16 cellular contexts compared by ENCODE assay signal in the genomic region with DNA sequence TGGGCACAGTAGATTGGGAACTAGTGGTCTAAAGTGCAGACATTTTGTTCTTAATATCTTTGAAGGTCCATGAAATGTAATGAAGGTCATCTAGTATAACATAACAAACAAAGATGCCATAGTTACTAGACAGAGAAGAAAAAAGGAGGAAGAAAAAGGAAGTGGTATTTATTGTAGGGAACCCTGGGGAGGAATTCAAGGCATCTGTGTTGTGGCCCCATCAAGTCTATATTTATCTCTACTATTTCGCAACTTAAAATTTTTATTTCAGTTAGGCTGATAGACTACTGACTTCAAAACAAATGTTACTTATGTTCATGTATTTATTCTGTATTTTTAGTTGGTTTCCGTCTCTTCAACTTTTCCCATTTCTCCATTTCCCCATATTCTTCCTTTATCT. TPM values are rescaled to one million over a fixed set of nuclear protein-coding genes. Genes with fewer than 3 reads are reported as not detected.
DNase-seq lines count a peak whose midpoint lies in the region; ATAC-seq and TF ChIP-seq lines count a peak whose summit lies in the region.
"Had no signal": no experiment of that assay in that cellular context is flagged by ENCODE, and none has a peak within 500 bp of the region (broad histone marks: within the 10 kb centered on the region; RNA-seq: fewer than 3 reads in every experiment).

No MANE protein-coding gene starts in this region.

- no peaks in the 10 kb centered on the region for H3K9me3 Mint-ChIP-seq in activated naive CD4-positive, alpha-beta T cell treated with anti-CD3 and anti-CD28 coated beads, Interleukin-2, amount 50 U/mL, for 72 hours
- H3K9me3 Mint-ChIP-seq: activated naive CD8-positive, alpha-beta T cell treated with anti-CD3 and anti-CD28 coated beads for 36 hours; stimulated activated naive CD8-positive, alpha-beta T cell treated with anti-CD3 and anti-CD28 coated beads, Interleukin-15, Interleukin-2, amounts not matched to agents 100 ng/mL and 50 ng/mL, for 24 hours had no signal

- H3K9me3 ChIP-seq in left lung: no peaks in the 10 kb centered on the region
- H3K9me3 ChIP-seq: Peyer's patch had no signal

- no peak overlapping the region for H3K4me3 ChIP-seq in brain microvascular endothelial cell (ENCODE audit: low read depth, low read length)
- H3K4me3 ChIP-seq in left lung: no peak overlapping the region
- no peak overlapping the region for H3K4me3 ChIP-seq in coronary artery

- peak; percentile 25 for ATAC-seq in left lung
- no peak for ATAC-seq in activated naive CD4-positive, alpha-beta T cell treated with anti-CD3 and anti-CD28 coated beads, Interleukin-2, amount 50 U/mL, for 72 hours

- DNase-seq in AG20443 (ENCODE audit: low spot score) (peak; percentile 18), MV-4-11 (lab: John Stamatoyannopoulos, UW) (peak; percentile 92), brain microvascular endothelial cell (peak; percentile 22), left lung (no peak), NCI-H146 treated with DMSO at 0.1 percent for 48 hours (lab: John Stamatoyannopoulos, UW; ENCODE audit: unreplicated experiment) (no peak), coronary artery (ENCODE audit: low spot score) (no peak), iPS-NIHi7 (ENCODE audit: extremely low spot score) (no peak)
- DNase-seq in activated naive CD4-positive, alpha-beta T cell treated with anti-CD3 and anti-CD28 coated beads, Interleukin-2, amount 50 U/mL, for 72 hours (ENCODE audit: low spot score in 2 of 2): no peak
- DNase-seq: activated naive CD8-positive, alpha-beta T cell treated with anti-CD3 and anti-CD28 coated beads for 36 hours; GF-D8; hypothalamus; Peyer's patch; stimulated activated CD4-positive, alpha-beta T cell treated with anti-CD3 and anti-CD28 coated beads, Interleukin-4, amount 100 ng/mL, for 4 hours had no signal

- in situ Hi-C loops in brain microvascular endothelial cell (cut with HindIII; ENCODE audit: low pct_ligation_motif_present, low sequenced_read_pairs): no loop called here

- H3K27ac ChIP-seq in brain microvascular endothelial cell (no peak overlapping the region), left lung (no peak overlapping the region), coronary artery (no peak overlapping the region)
- H3K27ac ChIP-seq: KMS-11, Peyer's patch had no signal

- H3K27ac Mint-ChIP-seq in activated naive CD4-positive, alpha-beta T cell treated with anti-CD3 and anti-CD28 coated beads, Interleukin-2, amount 50 U/mL, for 72 hours: no peak overlapping the region
- H3K27ac Mint-ChIP-seq: activated naive CD8-positive, alpha-beta T cell treated with anti-CD3 and anti-CD28 coated beads for 36 hours; progenitor cell of endocrine pancreas; stimulated activated naive CD8-positive, alpha-beta T cell treated with anti-CD3 and anti-CD28 coated beads, Interleukin-15, Interleukin-2, amounts not matched to agents 100 ng/mL and 50 ng/mL, for 24 hours had no signal

- intact Hi-C loops in left lung (cut with DNase I): no loop called here

- H3K36me3 ChIP-seq in brain microvascular endothelial cell (replicated peaks) (no peaks in the 10 kb centered on the region), left lung (no peaks in the 10 kb centered on the region)
- H3K36me3 ChIP-seq: Peyer's patch had no signal

- TF ChIP-seq CTCF in brain microvascular endothelial cell (IDR thresholded peaks at IDR 0.05; ENCODE audit: low read depth, low read length, missing control alignments) (no peak), left lung (IDR thresholded peaks at IDR 0.05) (no peak), coronary artery (IDR thresholded peaks at IDR 0.05) (no peak)

- H3K27me3 ChIP-seq in brain microvascular endothelial cell (replicated peaks): no peaks in the 10 kb centered on the region
- no peaks in the 10 kb centered on the region for H3K27me3 ChIP-seq in left lung
- H3K27me3 ChIP-seq: Peyer's patch had no signal

- peaks cover 0 to 7% of the 10 kb centered on the region in 2 donors for H3K4me1 ChIP-seq in left lung
- H3K4me1 ChIP-seq: Peyer's patch had no signal

- no peaks in the 10 kb centered on the region for H3K36me3 Mint-ChIP-seq in activated naive CD4-positive, alpha-beta T cell treated with anti-CD3 and anti-CD28 coated beads, Interleukin-2, amount 50 U/mL, for 72 hours
- H3K36me3 Mint-ChIP-seq: activated naive CD8-positive, alpha-beta T cell treated with anti-CD3 and anti-CD28 coated beads for 36 hours had no signal

RNA-seq across cellular contexts. Expression of a gene that starts 48.9 kb away (rescaled TPM):
- total RNA-seq in left lung: 10 to 100 TPM; 10.9 to 11.2 TPM
- 1 to 10 TPM; 1.7 to 5.8 TPM for total RNA-seq in activated naive CD4-positive, alpha-beta T cell treated with anti-CD3 and anti-CD28 coated beads, Interleukin-2, amount 50 U/mL, for 72 hours

Comparison
In these comparisons a context has a peak if more than half of its experiments do, and no peak if none do; other contexts are left out.
1. DNase-seq: peak in AG20443 (single experiment), MV-4-11 (single experiment) and brain microvascular endothelial cell (single experiment); none in left lung (0 of 2), NCI-H146 treated with DMSO at 0.1 percent for 48 hours (single experiment), coronary artery (single experiment), activated naive CD4-positive, alpha-beta T cell treated with anti-CD3 and anti-CD28 coated beads, Interleukin-2, amount 50 U/mL, for 72 hours (0 of 2) and iPS-NIHi7 (single experiment).